8 cellular contexts compared by ENCODE assay signal in the genomic region with DNA sequence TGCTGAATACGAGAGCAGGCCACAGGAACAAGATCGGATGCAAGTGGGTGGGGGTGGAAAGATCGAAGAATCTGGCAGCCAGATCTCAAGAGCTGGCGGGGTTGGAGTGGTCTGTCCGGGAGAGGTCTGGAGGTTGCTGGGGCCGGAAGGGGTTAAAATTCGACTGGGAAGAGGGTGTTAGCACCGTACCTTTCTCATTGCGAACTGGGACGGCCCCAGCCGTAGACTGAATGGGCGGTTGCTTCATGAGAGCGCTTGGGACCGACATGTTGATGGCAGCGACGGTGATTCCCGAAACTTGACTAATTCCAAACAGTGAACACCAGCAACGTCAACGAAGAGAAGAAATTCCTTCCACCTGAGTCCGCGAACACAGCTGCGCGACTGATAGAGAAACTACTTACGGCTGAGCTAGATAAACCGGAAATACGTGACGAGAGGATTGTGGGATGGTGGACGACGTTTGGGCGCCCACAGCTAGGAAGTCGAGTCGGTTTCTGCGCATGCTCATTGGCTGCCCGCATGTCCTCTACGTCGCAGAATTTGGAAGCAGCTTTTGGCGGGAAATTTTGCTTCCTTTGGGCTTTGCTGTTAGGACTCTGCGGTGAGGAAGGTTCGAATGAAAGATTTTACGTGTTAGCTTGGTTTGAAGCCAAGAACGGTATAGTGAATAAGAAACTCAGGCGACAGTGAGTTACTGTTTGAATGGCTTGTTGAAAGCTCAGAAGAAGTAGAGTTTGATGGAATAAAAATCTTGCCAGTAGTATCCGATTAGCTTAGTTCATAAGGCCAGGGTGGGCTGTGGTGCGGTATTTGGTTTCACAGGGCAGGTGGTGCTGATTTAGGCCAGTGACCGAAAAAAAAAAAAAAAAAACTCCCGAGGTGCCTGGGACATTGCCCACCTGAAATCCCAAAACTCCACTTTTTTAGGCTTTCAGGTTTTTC. TPM values are rescaled to one million over a fixed set of nuclear protein-coding genes. Genes with fewer than 3 reads are reported as not detected.
A peak's percentile ranks its signal among the peaks of the same experiment; 100 is the strongest.
DNase-seq lines count a peak whose midpoint lies in the region; ATAC-seq and TF ChIP-seq lines count a peak whose summit lies in the region.

A gene with protein sequence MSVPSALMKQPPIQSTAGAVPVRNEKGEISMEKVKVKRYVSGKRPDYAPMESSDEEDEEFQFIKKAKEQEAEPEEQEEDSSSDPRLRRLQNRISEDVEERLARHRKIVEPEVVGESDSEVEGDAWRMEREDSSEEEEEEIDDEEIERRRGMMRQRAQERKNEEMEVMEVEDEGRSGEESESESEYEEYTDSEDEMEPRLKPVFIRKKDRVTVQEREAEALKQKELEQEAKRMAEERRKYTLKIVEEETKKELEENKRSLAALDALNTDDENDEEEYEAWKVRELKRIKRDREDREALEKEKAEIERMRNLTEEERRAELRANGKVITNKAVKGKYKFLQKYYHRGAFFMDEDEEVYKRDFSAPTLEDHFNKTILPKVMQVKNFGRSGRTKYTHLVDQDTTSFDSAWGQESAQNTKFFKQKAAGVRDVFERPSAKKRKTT (minus strand): TSS at position 389 of the 945 bp plus-strand sequence. CDS start 121 bp downstream, at position 268.

- H3K9me3 Mint-ChIP-seq in activated CD4-positive, alpha-beta memory T cell treated with anti-CD3 and anti-CD28 coated beads for 36 hours = no peaks in the 10 kb centered on the region

- H3K4me3 Mint-ChIP-seq in activated CD4-positive, alpha-beta memory T cell treated with anti-CD3 and anti-CD28 coated beads for 36 hours = peak within 1 kb of the TSS; percentile 99

- TF ChIP-seq CTCF in dorsolateral prefrontal cortex (IDR thresholded peaks at IDR 0.05 in 54 of 56, conservative IDR thresholded peaks at IDR 0.05 in 2 of 56; ENCODE audit: low read depth in 1 of 56, partially characterized antibody in 56 of 56) = peak in 35 of 56 donors; percentile 10 to 58 (median 28)
- TF ChIP-seq CTCF in liver (IDR thresholded peaks at IDR 0.05; ENCODE audit: low read depth, low read length, missing input control) = no peak

- H3K27me3 ChIP-seq in BLaER1 treated with 17β-estradiol and CSF1 and Interleukin-3, amounts not matched to agents 10 nM and 100 nM = no peaks in the 10 kb centered on the region
- H3K27me3 ChIP-seq in dorsolateral prefrontal cortex = no peaks in the 10 kb centered on the region
- H3K27me3 ChIP-seq in liver (ENCODE audit: control insufficient read depth in 4 of 4, insufficient read depth in 4 of 4, low read length in 3 of 4) = no peaks in the 10 kb centered on the region

- peak in 1 of 2 donors; percentile 31 for TF ChIP-seq RAD21 in liver (IDR thresholded peaks at IDR 0.05)

- peak within 1 kb of the TSS; percentile 74 to 98 (median 92) for H3K4me3 ChIP-seq in BLaER1 treated with 17β-estradiol and CSF1 and Interleukin-3, amounts not matched to agents 10 nM and 100 nM
- peak within 1 kb of the TSS; percentile 63 to 99 (median 89) for H3K4me3 ChIP-seq in dorsolateral prefrontal cortex
- peak within 1 kb of the TSS; percentile 90 to 99 (median 99) for H3K4me3 ChIP-seq in liver (ENCODE audit: low read depth in 1 of 3, low read length in 3 of 3)

- POLR2A ChIA-PET in activated CD4-positive, alpha-beta memory T cell treated with anti-CD3 and anti-CD28 coated beads for 36 hours (lab: Charles Lee) = interaction anchor here (1.0 to 1.7 kb wide), 7 partner anchors 12 to 904 kb away, joined by 3 to 17 read pairs (median 5); a partner anchor contains a TSS

- peaks cover 0 to 8% (median 0%) of the 10 kb centered on the region in 11 experiments; a peak in 5 of 22 replicates for H3K9me3 ChIP-seq in BLaER1 treated with 17β-estradiol and CSF1 and Interleukin-3, amounts not matched to agents 10 nM and 100 nM (replicated peaks in 1 of 11)
- H3K9me3 ChIP-seq in liver (ENCODE audit: control insufficient read depth in 4 of 4, low read length in 3 of 4) = no peaks in the 10 kb centered on the region

- peaks cover 7 to 30% (median 20%) of the 10 kb centered on the region in 11 experiments; a peak in 18 of 22 replicates for H3K36me3 ChIP-seq in BLaER1 treated with 17β-estradiol and CSF1 and Interleukin-3, amounts not matched to agents 10 nM and 100 nM
- H3K36me3 ChIP-seq in liver (ENCODE audit: control insufficient read depth in 4 of 4, insufficient read depth in 3 of 4, low read depth in 1 of 4, low read length in 3 of 4) = no peaks in the 10 kb centered on the region

- DNase-seq in NCI-H82 treated with DMSO at 0.1 percent for 48 hours (lab: John Stamatoyannopoulos, UW; ENCODE audit: unreplicated experiment) = peak; percentile 97
- peak; percentile 96 for DNase-seq in activated CD4-positive, alpha-beta memory T cell treated with anti-CD3 and anti-CD28 coated beads for 36 hours
- DNase-seq in dorsolateral prefrontal cortex = peak; percentile 88 to 97 (median 94)
- DNase-seq in stimulated activated CD4-positive, alpha-beta T cell treated with anti-CD3 and anti-CD28 coated beads, Interleukin-4, amount 100 ng/mL, for 24 hours = peak; percentile 95

- intact Hi-C loops in activated CD4-positive, alpha-beta memory T cell treated with anti-CD3 and anti-CD28 coated beads for 36 hours (cut with micrococcal nuclease) = loop anchor here (1.0 to 10.0 kb wide), 8 partner anchors 24 to 1580 kb away; a partner anchor contains a TSS
- intact Hi-C loops in dorsolateral prefrontal cortex (cut with DNase I) = loop anchor here (5.0 to 10.0 kb wide), 2 partner anchors 32 to 600 kb away; a partner anchor contains a TSS

- H3K4me1 Mint-ChIP-seq in activated CD4-positive, alpha-beta memory T cell treated with anti-CD3 and anti-CD28 coated beads for 36 hours (ENCODE audit: low read depth) = peaks cover 56% of the 10 kb centered on the region

- H3K36me3 Mint-ChIP-seq in activated CD4-positive, alpha-beta memory T cell treated with anti-CD3 and anti-CD28 coated beads for 36 hours = peaks cover 32% of the 10 kb centered on the region

- peak within 1 kb of the TSS; percentile 87 to 98 (median 95) for H3K9ac ChIP-seq in BLaER1 treated with 17β-estradiol and CSF1 and Interleukin-3, amounts not matched to agents 10 nM and 100 nM
- H3K9ac ChIP-seq in liver (ENCODE audit: low read depth in 1 of 2, low read length in 2 of 2) = peak within 1 kb of the TSS; percentile 63 to 100

- H3K27ac Mint-ChIP-seq in activated CD4-positive, alpha-beta memory T cell treated with anti-CD3 and anti-CD28 coated beads for 36 hours = peak within 1 kb of the TSS; percentile 97

- H3K4me2 ChIP-seq in BLaER1 treated with 17β-estradiol and CSF1 and Interleukin-3, amounts not matched to agents 10 nM and 100 nM = peak within 1 kb of the TSS; percentile 80 to 98 (median 92)

- peaks cover 51 to 74% (median 65%) of the 10 kb centered on the region in 10 experiments for H3K4me1 ChIP-seq in BLaER1 treated with 17β-estradiol and CSF1 and Interleukin-3, amounts not matched to agents 10 nM and 100 nM
- H3K4me1 ChIP-seq in liver (ENCODE audit: control insufficient read depth in 4 of 4, insufficient read depth in 4 of 4, low read length in 3 of 4) = peaks cover 9 to 18% (median 12%) of the 10 kb centered on the region in 4 donors

- CTCF ChIA-PET in activated CD4-positive, alpha-beta memory T cell treated with anti-CD3 and anti-CD28 coated beads for 36 hours (lab: Charles Lee) = interaction anchor here (0.6 to 1.2 kb wide), 3 partner anchors 33 to 383 kb away, joined by 3 read pairs; no protein-coding TSS in a partner anchor

- 9% methylated on average over 46 of the region's 46 CpGs for WGBS in liver

- ATAC-seq in GM19372 (IDR thresholded peaks at IDR 0.05; ENCODE audit: low read depth, unreplicated experiment) (peak; percentile 70), HG03575 (IDR thresholded peaks at IDR 0.05; ENCODE audit: extremely low read depth, insufficient number of reproducible peaks, low FRiP score, unreplicated experiment) (peak; percentile 44)

- H3K27me3 Mint-ChIP-seq in activated CD4-positive, alpha-beta memory T cell treated with anti-CD3 and anti-CD28 coated beads for 36 hours = no peaks in the 10 kb centered on the region

- peaks cover 0 to 20% (median 11%) of the 10 kb centered on the region in 11 experiments; a peak in 13 of 22 replicates for H4K20me1 ChIP-seq in BLaER1 treated with 17β-estradiol and CSF1 and Interleukin-3, amounts not matched to agents 10 nM and 100 nM

- H3K27ac ChIP-seq in BLaER1 treated with 17β-estradiol and CSF1 and Interleukin-3, amounts not matched to agents 10 nM and 100 nM = peak within 1 kb of the TSS; percentile 79 to 96 (median 91)
- H3K27ac ChIP-seq in dorsolateral prefrontal cortex (peak within 1 kb of the TSS in 58 of 59 donors; percentile 9 to 95 (median 83)), liver (ENCODE audit: low read depth in 1 of 2, low read length in 2 of 2) (peak within 1 kb of the TSS; percentile 80 to 94)

TF ChIP-seq in liver, 16 proteins besides CTCF, POLR2A, EP300 and RAD21 (continues in another document):
- TF ChIP-seq HNF4A (conservative IDR thresholded peaks at IDR 0.05) (no peak), GABPA (IDR thresholded peaks at IDR 0.05 in 1 of 2, conservative IDR thresholded peaks at IDR 0.05 in 1 of 2) (peak; percentile 79 to 96), RXRA (IDR thresholded peaks at IDR 0.05) (peak; percentile 20 to 28), TAF1 (conservative IDR thresholded peaks at IDR 0.05) (peak; percentile 99), FOXA2 (IDR thresholded peaks at IDR 0.05) (no peak), FOXA1 (IDR thresholded peaks at IDR 0.05) (no peak), NR2F2 (IDR thresholded peaks at IDR 0.05) (no peak)
- TF ChIP-seq, protein P1, sequence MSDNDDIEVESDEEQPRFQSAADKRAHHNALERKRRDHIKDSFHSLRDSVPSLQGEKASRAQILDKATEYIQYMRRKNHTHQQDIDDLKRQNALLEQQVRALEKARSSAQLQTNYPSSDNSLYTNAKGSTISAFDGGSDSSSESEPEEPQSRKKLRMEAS (IDR thresholded peaks at IDR 0.05) = peak; percentile 81
- TF ChIP-seq, protein P2, sequence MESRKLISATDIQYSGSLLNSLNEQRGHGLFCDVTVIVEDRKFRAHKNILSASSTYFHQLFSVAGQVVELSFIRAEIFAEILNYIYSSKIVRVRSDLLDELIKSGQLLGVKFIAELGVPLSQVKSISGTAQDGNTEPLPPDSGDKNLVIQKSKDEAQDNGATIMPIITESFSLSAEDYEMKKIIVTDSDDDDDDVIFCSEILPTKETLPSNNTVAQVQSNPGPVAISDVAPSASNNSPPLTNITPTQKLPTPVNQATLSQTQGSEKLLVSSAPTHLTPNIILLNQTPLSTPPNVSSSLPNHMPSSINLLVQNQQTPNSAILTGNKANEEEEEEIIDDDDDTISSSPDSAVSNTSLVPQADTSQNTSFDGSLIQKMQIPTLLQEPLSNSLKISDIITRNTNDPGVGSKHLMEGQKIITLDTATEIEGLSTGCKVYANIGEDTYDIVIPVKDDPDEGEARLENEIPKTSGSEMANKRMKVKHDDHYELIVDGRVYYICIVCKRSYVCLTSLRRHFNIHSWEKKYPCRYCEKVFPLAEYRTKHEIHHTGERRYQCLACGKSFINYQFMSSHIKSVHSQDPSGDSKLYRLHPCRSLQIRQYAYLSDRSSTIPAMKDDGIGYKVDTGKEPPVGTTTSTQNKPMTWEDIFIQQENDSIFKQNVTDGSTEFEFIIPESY (IDR thresholded peaks at IDR 0.05) = peak; percentile 88

RNA-seq across cellular contexts. Expression of the gene that starts here (rescaled TPM):
- total RNA-seq in activated CD4-positive, alpha-beta memory T cell treated with anti-CD3 and anti-CD28 coated beads for 36 hours = 10 to 100 TPM; 37.2 to 38.0 TPM
- total RNA-seq in dorsolateral prefrontal cortex = 10 to 100 TPM; 15.9 to 30.4 (median 23.4) TPM
- total RNA-seq in liver = 1 to 10 TPM; 8.1 to 8.3 TPM
- 1 to 10 TPM; 7.9 to 8.1 TPM for polyA plus RNA-seq in liver

Comparison
In these comparisons a context has a peak if more than half of its experiments do, and no peak if none do; other contexts are left out.
1. Peak in every context shown above with its lines: DNase-seq, ATAC-seq, H3K4me3 ChIP-seq and H3K27ac ChIP-seq.